8 cellular contexts compared by ENCODE assay signal in genomic region chr17:47649972-47650524, GRCh38. TPM values are rescaled to one million over a fixed set of nuclear protein-coding genes. Genes with fewer than 3 reads are reported as not detected.
DNase-seq lines count a peak whose midpoint lies in the region; ATAC-seq, FAIRE-seq and TF ChIP-seq lines count a peak whose summit lies in the region.

No MANE protein-coding gene starts in this region.

- no peaks in the 10 kb centered on the region for H3K27me3 ChIP-seq in heart right ventricle
- no peaks in the 10 kb centered on the region for H3K27me3 ChIP-seq in skeletal muscle tissue (ENCODE audit: control insufficient read depth in 3 of 3, insufficient read depth in 3 of 3, low read length in 3 of 3)

- 0 to 1% methylated on average over 25 to 48 of the region's 48 CpGs for WGBS in heart right ventricle, 2 donors

- FAIRE-seq in urothelium cell line (lab: Jason Lieb, UNC) = no peak

- no peak for TF ChIP-seq CTCF in heart right ventricle (IDR thresholded peaks at IDR 0.05)

- peaks cover 0 to 39% (median 12%) of the 10 kb centered on the region in 9 donors for H3K36me3 ChIP-seq in heart right ventricle
- peaks cover 11 to 22% (median 21%) of the 10 kb centered on the region in 3 donors for H3K36me3 ChIP-seq in skeletal muscle tissue (ENCODE audit: control insufficient read depth in 3 of 3, insufficient read depth in 3 of 3, low read length in 3 of 3)

- H3K9ac ChIP-seq in skeletal muscle tissue (ENCODE audit: low read depth in 1 of 3, low read length in 3 of 3) = peak overlapping the region; percentile 51 to 73 (median 73)

- H3K27ac ChIP-seq in heart right ventricle = peak overlapping the region; percentile 86 to 98 (median 94)
- H3K27ac ChIP-seq in skeletal muscle tissue (ENCODE audit: low read depth, low read length) = peak overlapping the region; percentile 76

- peak; percentile 1 for ATAC-seq in GM18498 (IDR thresholded peaks at IDR 0.05; ENCODE audit: unreplicated experiment)
- ATAC-seq in HG03439 (IDR thresholded peaks at IDR 0.05; ENCODE audit: unreplicated experiment) = peak; percentile 2
- peak; percentile 4 to 57 (median 21) for ATAC-seq in heart right ventricle
- ATAC-seq in HG03045 (IDR thresholded peaks at IDR 0.05; ENCODE audit: unreplicated experiment) = no peak

- intact Hi-C loops in heart right ventricle (cut with DNase I) = no loop called here

- peak; percentile 21 to 37 for DNase-seq in activated T-helper 1 cell treated with anti-CD3 and anti-CD28 coated beads, Interleukin-2, amount 50 U/mL, for 16 hours (ENCODE audit: low read depth in 1 of 2, low spot score in 1 of 2)
- no peak for DNase-seq in heart right ventricle
- DNase-seq in urothelium cell line (ENCODE audit: low spot score) = no peak
- DNase-seq in KG1 (lab: John Stamatoyannopoulos, UW) = no peak

- H3K4me3 ChIP-seq in heart right ventricle (peak overlapping the region; percentile 63 to 99 (median 88)), skeletal muscle tissue (ENCODE audit: low read length in 3 of 3) (peak overlapping the region; percentile 66 to 85 (median 83))

- H3K9me3 ChIP-seq in heart right ventricle (no peaks in the 10 kb centered on the region), skeletal muscle tissue (ENCODE audit: control insufficient read depth in 3 of 3, low read length in 3 of 3) (no peaks in the 10 kb centered on the region)

- H3K4me1 ChIP-seq in heart right ventricle = peaks cover 9 to 75% (median 46%) of the 10 kb centered on the region in 9 donors
- peaks cover 16 to 23% (median 19%) of the 10 kb centered on the region in 3 donors for H3K4me1 ChIP-seq in skeletal muscle tissue (ENCODE audit: control insufficient read depth in 3 of 3, insufficient read depth in 3 of 3, low read length in 3 of 3)

RNA-seq across cellular contexts. Expression of gene KPNB1, which starts 0.3 kb away (rescaled TPM):
- total RNA-seq in heart right ventricle = 100 to 1,000 TPM; 167 to 236 (median 190) TPM
- polyA plus RNA-seq in heart right ventricle = 10 to 100 TPM; 30.6 to 66.4 TPM
- total RNA-seq in skeletal muscle tissue = 119 TPM

RNA-seq across cellular contexts. Expression of gene TBKBP1, which starts 43.9 kb away (rescaled TPM):
- 10 to 100 TPM in 9 of 10 donors, 1 to 10 TPM in 1; 8.4 to 19.9 (median 12.6) TPM for total RNA-seq in heart right ventricle
- polyA plus RNA-seq in heart right ventricle = 10 to 100 TPM in 1 of 2 donors, 1 to 10 TPM in 1; 9.9 to 27.9 TPM
- 7.8 TPM for total RNA-seq in skeletal muscle tissue

Comparison
In these comparisons a context has a peak if more than half of its experiments do, and no peak if none do; other contexts are left out.
1. DNase-seq: peak in activated T-helper 1 cell treated with anti-CD3 and anti-CD28 coated beads, Interleukin-2, amount 50 U/mL, for 16 hours (2 of 2); none in heart right ventricle (0 of 2), urothelium cell line (single experiment) and KG1 (single experiment).